In the genomic region with DNA sequence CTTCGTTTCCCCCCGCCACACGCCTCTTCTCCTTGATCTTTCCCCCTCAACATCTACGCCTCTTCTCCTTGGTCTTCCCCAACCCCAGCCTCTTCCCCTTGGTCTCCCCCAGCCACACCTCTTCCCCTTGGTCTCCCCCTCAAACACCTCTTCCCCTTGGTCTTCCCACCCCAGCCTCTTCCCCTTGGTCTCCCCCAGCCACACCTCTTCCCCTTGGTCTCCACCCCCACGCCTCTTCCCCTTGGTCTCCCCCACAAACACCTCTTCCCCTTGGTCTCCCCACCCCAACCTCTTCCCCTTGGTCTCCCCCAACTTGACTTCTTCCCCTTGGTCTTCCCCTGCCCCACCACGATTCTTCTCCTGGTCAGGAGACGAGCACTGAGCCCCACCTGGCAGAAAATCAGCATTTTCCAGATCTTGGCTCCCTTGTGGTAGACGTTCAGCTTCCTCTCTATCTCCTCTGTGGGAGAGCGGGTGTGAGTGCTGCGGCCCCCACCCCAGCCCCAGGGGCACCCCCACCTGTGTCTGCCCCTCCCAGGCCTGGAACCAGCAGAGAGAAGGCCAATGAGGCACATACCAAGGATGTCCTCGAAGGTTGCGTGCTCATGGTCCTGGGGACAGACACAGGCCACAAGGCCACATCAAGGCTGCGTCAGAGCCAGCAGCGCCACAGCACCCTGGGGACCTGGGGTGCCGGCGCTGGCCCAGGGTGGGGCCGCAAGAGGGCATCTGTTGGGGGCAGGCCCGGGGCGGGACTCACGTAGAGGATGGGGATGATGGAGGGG, we compare ENCODE assay signal across 15 cellular contexts. TPM values are rescaled to one million over a fixed set of nuclear protein-coding genes. Genes with fewer than 3 reads are reported as not detected.
DNase-seq lines count a peak whose midpoint lies in the region; ATAC-seq and TF ChIP-seq lines count a peak whose summit lies in the region.
"Had no signal": no experiment of that assay in that cellular context is flagged by ENCODE, and none has a peak within 500 bp of the region (broad histone marks: within the 10 kb centered on the region; RNA-seq: fewer than 3 reads in every experiment).

No MANE protein-coding gene starts in this region.

- WGBS in right lobe of liver (ENCODE audit: insufficient coverage, low coverage, low lambda C conversion rate, missing lambda C conversion rate) = 78% methylated on average over 13 of the region's 20 CpGs
- 91 to 92% methylated on average over 20 of the region's 20 CpGs for WGBS in aorta, 2 donors

- no peak overlapping the region for H3K4me3 ChIP-seq in right lobe of liver
- H3K4me3 ChIP-seq in aorta (ENCODE audit: low read length in 2 of 2) = no peak overlapping the region
- H3K4me3 ChIP-seq: GM23248, prostate gland, upper lobe of left lung had no signal

- no peak overlapping the region for H3K27ac Mint-ChIP-seq in WTC11

- DNase-seq in Right ventricle myocardium superior (peak; percentile 43), left ventricle myocardium superior (no peak), WTC11 (ENCODE audit: low spot score) (peak; percentile 8), right lobe of liver (peak in 2 of 3 donors; percentile 32 to 57), aorta (peak; percentile 51 to 73), NCI-H187 (lab: John Stamatoyannopoulos, UW) (no peak), iPS-NIHi11 (ENCODE audit: low spot score) (no peak)
- DNase-seq: anterior cingulate cortex, GM23248, NCI-H187 treated with DMSO at 0.1 percent for 48 hours, RPMI8226 had no signal

- H3K27ac ChIP-seq in right lobe of liver (no peak overlapping the region), aorta (ENCODE audit: low read depth in 1 of 2, low read length in 2 of 2) (no peak overlapping the region)
- H3K27ac ChIP-seq: GM23248, KMS-11, prostate gland, upper lobe of left lung had no signal

- ATAC-seq in Right ventricle myocardium superior (ENCODE audit: poor library complexity) (no peak), left ventricle myocardium superior (no peak), WTC11 (no peak), right lobe of liver (no peak), aorta (ENCODE audit: low FRiP score) (no peak), HG03469 (IDR thresholded peaks at IDR 0.05; ENCODE audit: unreplicated experiment) (no peak)

- intact Hi-C loops in Right ventricle myocardium superior (cut with DNase I) = no loop called here
- intact Hi-C loops in left ventricle myocardium superior (cut with micrococcal nuclease) = no loop called here
- intact Hi-C loops in right lobe of liver (cut with DNase I) = no loop called here
- intact Hi-C loops in aorta (cut with DNase I) = no loop called here

- no peaks in the 10 kb centered on the region for H3K9me3 Mint-ChIP-seq in WTC11

- no peak overlapping the region for H3K4me3 Mint-ChIP-seq in WTC11

- peaks cover 0 to 16% (median 3%) of the 10 kb centered on the region in 4 donors for H3K4me1 ChIP-seq in right lobe of liver
- H3K4me1 ChIP-seq in aorta (ENCODE audit: control insufficient read depth in 1 of 2, insufficient read depth in 2 of 2, low read length in 2 of 2) = peaks cover 0 to 4% of the 10 kb centered on the region in 2 donors

- H3K9me3 ChIP-seq in right lobe of liver = no peaks in the 10 kb centered on the region
- no peaks in the 10 kb centered on the region for H3K9me3 ChIP-seq in aorta (ENCODE audit: control insufficient read depth, low read length)
- H3K9me3 ChIP-seq: prostate gland, upper lobe of left lung had no signal

- no peak for TF ChIP-seq CTCF in WTC11 (IDR thresholded peaks at IDR 0.05)
- TF ChIP-seq CTCF in right lobe of liver (IDR thresholded peaks at IDR 0.05) = no peak

- CTCF ChIA-PET in WTC11 (lab: Charles Lee) = no interaction called here

- H3K4me1 Mint-ChIP-seq in WTC11 = peaks cover 6% of the 10 kb centered on the region

- TF ChIP-seq POLR2A in right lobe of liver (IDR thresholded peaks at IDR 0.05) = no peak

- POLR2A ChIA-PET in WTC11 (lab: Charles Lee) = interaction anchor here (0.7 kb wide), 1 partner anchor 337 kb away, joined by 3 read pairs; no protein-coding TSS in a partner anchor

- no peaks in the 10 kb centered on the region for H3K27me3 Mint-ChIP-seq in WTC11 (ENCODE audit: low read depth)

- H3K36me3 Mint-ChIP-seq in WTC11 = peaks cover 3% of the 10 kb centered on the region; the same call in 1 of the 2 replicates

- H3K36me3 ChIP-seq in right lobe of liver (peaks cover 0 to 4% (median 0%) of the 10 kb centered on the region in 4 donors), aorta (ENCODE audit: control insufficient read depth in 1 of 2, insufficient read depth in 2 of 2, low read length in 1 of 2) (peaks cover 0 to 1% of the 10 kb centered on the region in 2 donors)
- H3K36me3 ChIP-seq: prostate gland had no signal

- H3K27me3 ChIP-seq in right lobe of liver (no peaks in the 10 kb centered on the region), aorta (ENCODE audit: control insufficient read depth in 1 of 2, insufficient read depth in 2 of 2, low read length in 1 of 2) (no peaks in the 10 kb centered on the region)
- H3K27me3 ChIP-seq: upper lobe of left lung had no signal

TF ChIP-seq in WTC11, 78 proteins besides CTCF, POLR2A, EP300 and RAD21 (continues in another document):
- TF ChIP-seq, protein P1, sequence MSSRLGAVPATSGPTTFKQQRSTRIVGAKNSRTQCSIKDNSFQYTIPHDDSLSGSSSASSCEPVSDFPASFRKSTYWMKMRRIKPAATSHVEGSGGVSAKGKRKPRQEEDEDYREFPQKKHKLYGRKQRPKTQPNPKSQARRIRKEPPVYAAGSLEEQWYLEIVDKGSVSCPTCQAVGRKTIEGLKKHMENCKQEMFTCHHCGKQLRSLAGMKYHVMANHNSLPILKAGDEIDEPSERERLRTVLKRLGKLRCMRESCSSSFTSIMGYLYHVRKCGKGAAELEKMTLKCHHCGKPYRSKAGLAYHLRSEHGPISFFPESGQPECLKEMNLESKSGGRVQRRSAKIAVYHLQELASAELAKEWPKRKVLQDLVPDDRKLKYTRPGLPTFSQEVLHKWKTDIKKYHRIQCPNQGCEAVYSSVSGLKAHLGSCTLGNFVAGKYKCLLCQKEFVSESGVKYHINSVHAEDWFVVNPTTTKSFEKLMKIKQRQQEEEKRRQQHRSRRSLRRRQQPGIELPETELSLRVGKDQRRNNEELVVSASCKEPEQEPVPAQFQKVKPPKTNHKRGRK (CRISPR knock-in tag; IDR thresholded peaks at IDR 0.05; ENCODE audit: borderline replicate concordance) = no peak
- TF ChIP-seq USF1 (CRISPR knock-in tag; IDR thresholded peaks at IDR 0.05) = no peak
- TF ChIP-seq MYBL2 (CRISPR knock-in tag; IDR thresholded peaks at IDR 0.05) = no peak
- TF ChIP-seq NR2C2 (CRISPR knock-in tag; IDR thresholded peaks at IDR 0.05) = no peak
- TF ChIP-seq, protein P2, sequence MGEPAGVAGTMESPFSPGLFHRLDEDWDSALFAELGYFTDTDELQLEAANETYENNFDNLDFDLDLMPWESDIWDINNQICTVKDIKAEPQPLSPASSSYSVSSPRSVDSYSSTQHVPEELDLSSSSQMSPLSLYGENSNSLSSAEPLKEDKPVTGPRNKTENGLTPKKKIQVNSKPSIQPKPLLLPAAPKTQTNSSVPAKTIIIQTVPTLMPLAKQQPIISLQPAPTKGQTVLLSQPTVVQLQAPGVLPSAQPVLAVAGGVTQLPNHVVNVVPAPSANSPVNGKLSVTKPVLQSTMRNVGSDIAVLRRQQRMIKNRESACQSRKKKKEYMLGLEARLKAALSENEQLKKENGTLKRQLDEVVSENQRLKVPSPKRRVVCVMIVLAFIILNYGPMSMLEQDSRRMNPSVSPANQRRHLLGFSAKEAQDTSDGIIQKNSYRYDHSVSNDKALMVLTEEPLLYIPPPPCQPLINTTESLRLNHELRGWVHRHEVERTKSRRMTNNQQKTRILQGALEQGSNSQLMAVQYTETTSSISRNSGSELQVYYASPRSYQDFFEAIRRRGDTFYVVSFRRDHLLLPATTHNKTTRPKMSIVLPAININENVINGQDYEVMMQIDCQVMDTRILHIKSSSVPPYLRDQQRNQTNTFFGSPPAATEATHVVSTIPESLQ (CRISPR knock-in tag; IDR thresholded peaks at IDR 0.05) = no peak
- TF ChIP-seq MLX (CRISPR knock-in tag; IDR thresholded peaks at IDR 0.05) = no peak
- TF ChIP-seq ZNF263 (CRISPR knock-in tag; IDR thresholded peaks at IDR 0.05; ENCODE audit: low read depth) = no peak

RNA-seq across cellular contexts. Expression of gene NSMF, which starts 7.0 kb away (rescaled TPM):
- total RNA-seq in Right ventricle myocardium superior (10.0 TPM), left ventricle myocardium superior (10.2 TPM), WTC11 (2021) (61.6 to 63.7 TPM (median 61.9 TPM) in 3 replicates), right lobe of liver (10 to 100 TPM; 15.6 to 55.4 (median 20.1) TPM), aorta (10 to 100 TPM; 76.8 to 78.2 TPM)
- polyA plus RNA-seq in aorta = 100 to 1,000 TPM in 1 of 2 donors, 10 to 100 TPM in 1; 75.5 to 154 TPM

RNA-seq across cellular contexts. Expression of gene ENTPD8, which starts 11.0 kb away (rescaled TPM):
- not detected for total RNA-seq in Right ventricle myocardium superior
- not detected for total RNA-seq in left ventricle myocardium superior
- total RNA-seq in WTC11 (2021) = 2.0 to 2.5 TPM (median 2.3 TPM) in 3 replicates
- 10 to 100 TPM in 2 of 6 experiments, 1 to 10 TPM in 4; 3.3 to 11.5 (median 7.5) TPM for total RNA-seq in right lobe of liver
- not detected for total RNA-seq in aorta
- 1 to 10 TPM in 1 of 2 donors, not detected in 1; 3.1 TPM for polyA plus RNA-seq in aorta
- total RNA-seq: GM23248 had no signal
- polyA plus RNA-seq: GM23248 had no signal

RNA-seq across cellular contexts. Expression of gene NOXA1, which starts 29.0 kb away (rescaled TPM):
- 1.7 TPM for total RNA-seq in Right ventricle myocardium superior
- total RNA-seq in left ventricle myocardium superior = 1.9 TPM
- total RNA-seq in WTC11 (2021) = 2.9 to 5.9 TPM (median 4.8 TPM) in 3 replicates
- 1 to 10 TPM; 4.7 to 8.0 (median 5.7) TPM for total RNA-seq in right lobe of liver
- total RNA-seq in aorta = 1 to 10 TPM; 4.1 to 8.5 TPM
- polyA plus RNA-seq in aorta = 10 to 100 TPM in 1 of 2 donors, 1 to 10 TPM in 1; 2.9 to 12.6 TPM

RNA-seq across cellular contexts. Expression of gene EXD3, which starts 29.2 kb away (rescaled TPM):
- 6.9 TPM for total RNA-seq in Right ventricle myocardium superior
- 8.3 TPM for total RNA-seq in left ventricle myocardium superior
- 20.4 to 23.1 TPM (median 21.2 TPM) in 3 replicates for total RNA-seq in WTC11 (2021)
- total RNA-seq in right lobe of liver = 10 to 100 TPM in 3 of 6 experiments, 1 to 10 TPM in 3; 3.3 to 14.4 (median 10.6) TPM
- total RNA-seq in aorta = 10 to 100 TPM; 21.9 to 38.2 TPM
- polyA plus RNA-seq in aorta = 10 to 100 TPM; 15.9 to 96.8 TPM

Comparison
In these comparisons a context has a peak if more than half of its experiments do, and no peak if none do; other contexts are left out.
1. DNase-seq: peak in Right ventricle myocardium superior (single experiment), WTC11 (single experiment), right lobe of liver (2 of 3) and aorta (2 of 2); none in left ventricle myocardium superior (single experiment), NCI-H187 (0 of 2) and iPS-NIHi11 (single experiment).